1 cellular context compared by ENCODE assay signal in the genomic region with DNA sequence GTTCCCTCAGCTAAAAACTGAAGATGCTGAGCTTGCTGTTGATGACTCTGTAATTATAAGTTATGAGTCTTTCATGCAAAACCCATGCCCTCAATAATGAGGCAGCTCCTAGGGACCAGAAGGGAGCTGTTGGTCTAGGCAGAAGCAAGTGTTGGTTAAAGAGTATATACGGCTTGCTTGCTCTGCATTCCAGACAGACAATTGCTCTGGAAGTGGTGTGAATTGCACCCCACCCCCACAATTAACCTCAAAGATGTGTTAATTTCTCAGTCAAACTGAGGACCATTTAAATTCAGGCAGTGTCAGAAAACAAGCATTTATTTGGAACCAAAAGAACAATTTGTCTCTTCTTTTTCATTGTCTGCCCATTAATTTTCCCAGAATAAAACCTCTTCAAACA.
TF ChIP-seq lines count a peak whose summit lies in the region.

No MANE protein-coding gene starts in this region.

TF ChIP-seq in H1, 55 proteins besides CTCF, POLR2A, EP300 and RAD21 (continued from another document):
- TF ChIP-seq NANOG (IDR thresholded peaks at IDR 0.05; ENCODE audit: insufficient read depth, low read depth, low read length, poor library complexity, severe bottlenecking) (peak; percentile 9), RXRA (IDR thresholded peaks at IDR 0.05; ENCODE audit: insufficient read depth, low read depth, low read length) (no peak), ASH2L (IDR thresholded peaks at IDR 0.05; ENCODE audit: low read length) (peak; percentile 33), TEAD4 (IDR thresholded peaks at IDR 0.05; ENCODE audit: low read depth, low read length) (peak; percentile 65)
TF ChIP-seq in H1: peak in this region for 3.
